ENCODE assay signal across 8 cellular contexts in the genomic region with DNA sequence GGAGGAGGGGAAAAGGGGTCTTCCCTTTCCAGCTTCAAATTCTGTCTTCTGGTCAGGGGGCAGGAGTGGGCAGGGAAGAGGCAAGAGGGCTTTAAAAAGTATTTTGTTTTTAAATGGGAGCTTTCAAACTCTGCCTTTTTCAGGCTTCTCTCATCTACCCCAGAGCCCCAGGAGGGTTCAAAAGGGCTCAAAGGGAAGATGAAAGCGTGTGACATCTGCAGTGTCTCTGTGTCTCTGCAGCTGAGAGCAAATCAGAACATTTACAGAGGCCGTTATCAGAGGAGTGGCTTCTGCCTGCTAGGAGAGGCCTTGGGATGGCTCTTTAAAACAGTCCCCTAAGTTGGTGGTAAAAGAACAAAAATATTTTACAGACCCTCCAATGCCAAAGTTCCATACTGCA. TPM values are rescaled to one million over a fixed set of nuclear protein-coding genes. Genes with fewer than 3 reads are reported as not detected.
A peak's percentile ranks its signal among the peaks of the same experiment; 100 is the strongest.
DNase-seq lines count a peak whose midpoint lies in the region; ATAC-seq, FAIRE-seq and TF ChIP-seq lines count a peak whose summit lies in the region.

No MANE protein-coding gene starts in this region.

- H3K79me2 ChIP-seq in Loucy (ENCODE audit: insufficient read depth, low read length) = no peaks in the 10 kb centered on the region

- peaks cover 91 to 99% (median 98%) of the 10 kb centered on the region in 10 experiments for H3K4me1 ChIP-seq in BLaER1 treated with 17β-estradiol and CSF1 and Interleukin-3, amounts not matched to agents 10 nM and 100 nM
- H3K4me1 ChIP-seq in Loucy (ENCODE audit: insufficient read depth, low read length, poor library complexity, severe bottlenecking) (peaks cover 72% of the 10 kb centered on the region), neuronal stem cell (ENCODE audit: control insufficient read depth in 2 of 2, insufficient read depth in 1 of 2, low read depth in 1 of 2, low read length in 2 of 2) (peaks cover 42 to 71% of the 10 kb centered on the region in 2 donors)

- no peaks in the 10 kb centered on the region for H3F3A ChIP-seq in Loucy (ENCODE audit: low read depth)

- H2AK5ac ChIP-seq in neuronal stem cell (ENCODE audit: low read depth, low read length) = no peak overlapping the region

- no peak overlapping the region for H2BK5ac ChIP-seq in neuronal stem cell (ENCODE audit: low read length)

- peak overlapping the region; percentile 90 to 99 (median 97) for H3K4me2 ChIP-seq in BLaER1 treated with 17β-estradiol and CSF1 and Interleukin-3, amounts not matched to agents 10 nM and 100 nM
- H3K4me2 ChIP-seq in Loucy (ENCODE audit: low read depth, low read length, poor library complexity, severe bottlenecking) (peak overlapping the region; percentile 91), neuronal stem cell (ENCODE audit: insufficient read depth, low read length, poor library complexity, severe bottlenecking) (peak overlapping the region; percentile 38)

- H4K20me1 ChIP-seq in BLaER1 treated with 17β-estradiol and CSF1 and Interleukin-3, amounts not matched to agents 10 nM and 100 nM = peaks cover 0 to 6% (median 0%) of the 10 kb centered on the region in 11 experiments; a peak in 1 of 22 replicates
- H4K20me1 ChIP-seq in Loucy (ENCODE audit: insufficient read depth, low read length, poor library complexity, severe bottlenecking) = no peaks in the 10 kb centered on the region

- no peak overlapping the region for H3K23ac ChIP-seq in neuronal stem cell (ENCODE audit: low read depth, low read length, poor library complexity)

- peak overlapping the region; percentile 35 to 67 (median 54); a peak in 19 of 20 replicates for H3K4me3 ChIP-seq in BLaER1 treated with 17β-estradiol and CSF1 and Interleukin-3, amounts not matched to agents 10 nM and 100 nM
- H3K4me3 ChIP-seq in Loucy (ENCODE audit: low read length, poor library complexity, severe bottlenecking) (peak overlapping the region; percentile 70), neuronal stem cell (ENCODE audit: low read length in 2 of 2) (peak overlapping the region in 1 of 2 donors; percentile 41)

- H2AFZ ChIP-seq in Loucy (ENCODE audit: low read length) = no peak overlapping the region
- peak overlapping the region; percentile 76 for H2AFZ ChIP-seq in neuronal stem cell (ENCODE audit: low read length)

- peak overlapping the region; percentile 86 for H3K18ac ChIP-seq in neuronal stem cell (ENCODE audit: low read length)

- no peak overlapping the region for H2BK12ac ChIP-seq in neuronal stem cell (ENCODE audit: low read length)

- H3K14ac ChIP-seq in neuronal stem cell (ENCODE audit: low read length) = no peak overlapping the region

- TF ChIP-seq POLR2A in erythroblast (IDR thresholded peaks at IDR 0.05; ENCODE audit: low read length) = no peak

- H2BK120ac ChIP-seq in neuronal stem cell (ENCODE audit: low read depth, low read length) = no peak overlapping the region

- ATAC-seq in HG03457 (IDR thresholded peaks at IDR 0.05; ENCODE audit: unreplicated experiment) = no peak

- no peak overlapping the region for H3K4ac ChIP-seq in neuronal stem cell (ENCODE audit: low read length)

- no peaks in the 10 kb centered on the region for H3K27me3 ChIP-seq in BLaER1 treated with 17β-estradiol and CSF1 and Interleukin-3, amounts not matched to agents 10 nM and 100 nM
- no peaks in the 10 kb centered on the region for H3K27me3 ChIP-seq in Loucy (ENCODE audit: insufficient read depth, low read length, poor library complexity, severe bottlenecking)
- no peaks in the 10 kb centered on the region for H3K27me3 ChIP-seq in neuronal stem cell (ENCODE audit: control insufficient read depth in 3 of 3, insufficient read depth in 3 of 3, low read depth in 1 of 3, low read length in 3 of 3)

- no peak for TF ChIP-seq CTCF in Loucy (conservative IDR thresholded peaks at IDR 0.05; ENCODE audit: low read length)

- H3K9me2 ChIP-seq in Loucy (replicated peaks; ENCODE audit: low read depth, low read length) = no peaks in the 10 kb centered on the region

- H2BK15ac ChIP-seq in neuronal stem cell (ENCODE audit: low read length) = no peak overlapping the region

- no peak overlapping the region for H4K8ac ChIP-seq in neuronal stem cell (ENCODE audit: low read depth, low read length)

- H3K27ac ChIP-seq in BLaER1 treated with 17β-estradiol and CSF1 and Interleukin-3, amounts not matched to agents 10 nM and 100 nM = peak overlapping the region; percentile 71 to 87 (median 82)
- H3K27ac ChIP-seq in neuronal stem cell (replicated peaks; ENCODE audit: low read length) = peak overlapping the region; percentile 64

- H3K9me3 ChIP-seq in BLaER1 treated with 17β-estradiol and CSF1 and Interleukin-3, amounts not matched to agents 10 nM and 100 nM (replicated peaks in 1 of 11) = no peaks in the 10 kb centered on the region
- H3K9me3 ChIP-seq in Loucy (ENCODE audit: insufficient read depth, low read depth, low read length) = no peaks in the 10 kb centered on the region
- H3K9me3 ChIP-seq in neuronal stem cell (replicated peaks in 1 of 2; ENCODE audit: control insufficient read depth in 2 of 2, insufficient read depth in 1 of 2, low read depth in 1 of 2, low read length in 2 of 2) = no peaks in the 10 kb centered on the region

- FAIRE-seq in frontal cortex (lab: Jason Lieb, UNC) = no peak

- WGBS in neuronal stem cell (ENCODE audit: extremely low coverage in 2 of 2, insufficient read length in 2 of 2, insufficient replicate concordance in 1 of 2), 2 donors = no CpG with 5 or more reads among the region's 2 CpGs

- H3K36me3 ChIP-seq in BLaER1 treated with 17β-estradiol and CSF1 and Interleukin-3, amounts not matched to agents 10 nM and 100 nM = no peaks in the 10 kb centered on the region
- H3K36me3 ChIP-seq in Loucy (ENCODE audit: insufficient read depth, low read length) (no peaks in the 10 kb centered on the region), neuronal stem cell (replicated peaks in 1 of 2; ENCODE audit: control insufficient read depth in 2 of 2, insufficient read depth in 2 of 2, low read length in 2 of 2) (no peaks in the 10 kb centered on the region)

- DNase-seq in erythroblast (lab: John Stamatoyannopoulos, UW) (peak; percentile 61 to 69), neuronal stem cell (ENCODE audit: low spot score) (peak; percentile 39), frontal cortex (ENCODE audit: low spot score in 2 of 2) (no peak), GF-D8 (lab: John Stamatoyannopoulos, UW) (no peak), putamen (ENCODE audit: low spot score) (no peak)

- peaks cover 2% of the 10 kb centered on the region for H3K79me1 ChIP-seq in neuronal stem cell (ENCODE audit: low read depth, low read length)

- H3K9ac ChIP-seq in BLaER1 treated with 17β-estradiol and CSF1 and Interleukin-3, amounts not matched to agents 10 nM and 100 nM = peak overlapping the region; percentile 69 to 80 (median 75)
- H3K9ac ChIP-seq in Loucy (ENCODE audit: low read depth, low read length, poor library complexity, severe bottlenecking) = peak overlapping the region; percentile 61
- no peak overlapping the region for H3K9ac ChIP-seq in neuronal stem cell (ENCODE audit: low read depth, low read length, poor library complexity)

- H4K91ac ChIP-seq in neuronal stem cell (ENCODE audit: low read depth, low read length, poor library complexity) = no peak overlapping the region

RNA-seq across cellular contexts. Expression of a gene that starts 30.3 kb away (rescaled TPM):
- 33.0 TPM for polyA plus RNA-seq in neuronal stem cell (2013, experiment 1 of 2)
- 34.2 TPM for polyA plus RNA-seq in neuronal stem cell (2013, experiment 2 of 2)
- total RNA-seq in frontal cortex = 30.2 TPM

RNA-seq across cellular contexts. Expression of a gene that starts 39.6 kb away (rescaled TPM):
- polyA plus RNA-seq in neuronal stem cell (2013, experiment 1 of 2) = 51.4 TPM
- polyA plus RNA-seq in neuronal stem cell (2013, experiment 2 of 2) = 52.4 TPM
- total RNA-seq in frontal cortex = 32.2 TPM

RNA-seq across cellular contexts. Expression of a gene that starts 39.9 kb away (rescaled TPM):
- polyA plus RNA-seq in neuronal stem cell (2013, experiment 1 of 2) = 3.9 TPM
- polyA plus RNA-seq in neuronal stem cell (2013, experiment 2 of 2) = 4.0 TPM
- total RNA-seq in frontal cortex = 4.1 TPM

Comparison
In these comparisons a context has a peak if more than half of its experiments do, and no peak if none do; other contexts are left out.
1. H3K4me2 ChIP-seq: peak in every context shown above with its lines; median percentile 97 in BLaER1 treated with 17β-estradiol and CSF1 and Interleukin-3, amounts not matched to agents 10 nM and 100 nM; 91 in Loucy; 38 in neuronal stem cell.
2. DNase-seq: peak in erythroblast (2 of 2) and neuronal stem cell (single experiment); none in frontal cortex (0 of 2), GF-D8 (single experiment) and putamen (single experiment).